ENCODE assay signal across 8 cellular contexts in the genomic region with DNA sequence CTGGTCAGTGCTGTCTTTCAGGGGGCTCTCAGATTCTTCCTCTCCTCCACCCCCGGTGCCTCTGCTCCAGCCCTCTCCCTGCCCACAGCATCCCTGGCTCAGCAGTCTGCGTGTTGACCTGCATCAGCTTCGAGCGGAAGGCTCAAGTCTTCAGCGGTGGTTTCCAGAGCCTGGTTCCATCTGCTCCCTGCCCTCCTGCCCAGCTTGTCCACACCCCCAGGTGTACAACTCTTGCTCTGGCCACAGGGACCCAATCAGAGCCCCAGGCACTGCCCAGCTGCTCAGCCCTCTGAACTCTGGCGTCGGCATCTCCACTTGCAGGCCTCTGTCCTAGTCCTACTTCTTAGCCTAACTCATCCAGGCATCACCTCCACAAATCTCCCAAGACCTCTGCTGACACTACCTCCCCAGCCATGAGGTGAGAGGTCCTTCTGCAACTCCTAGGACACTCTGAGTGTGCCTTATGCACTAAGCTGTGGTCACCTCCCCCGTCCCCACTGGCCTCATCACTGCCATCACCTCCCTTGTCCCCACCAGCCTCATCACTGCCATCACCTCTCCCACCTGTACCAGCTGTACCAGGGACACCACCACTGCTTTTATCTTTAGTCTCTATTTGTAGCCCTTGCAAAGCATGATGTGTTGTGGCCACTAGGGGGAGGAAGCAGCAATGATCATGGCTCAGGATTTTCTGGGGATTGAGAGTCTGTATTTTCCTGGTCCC.
DNase-seq lines count a peak whose midpoint lies in the region; ATAC-seq lines count a peak whose summit lies in the region.

No MANE protein-coding gene starts in this region.

- H3K36me3 Mint-ChIP-seq in activated CD8-positive, alpha-beta T cell treated with anti-CD3 and anti-CD28 coated beads, Interleukin-2, amount 10 ng/mL, durations not matched to agents 7 days and 5 days (ENCODE audit: low read depth), result no peaks in the 10 kb centered on the region

- peak; percentile 63 for ATAC-seq in GM18868 (IDR thresholded peaks at IDR 0.05; ENCODE audit: unreplicated experiment)
- peak; percentile 58 for ATAC-seq in activated CD8-positive, alpha-beta T cell treated with anti-CD3 and anti-CD28 coated beads, Interleukin-2, amount 10 ng/mL, durations not matched to agents 7 days and 5 days
- no peak for ATAC-seq in HG02798 (IDR thresholded peaks at IDR 0.05; ENCODE audit: poor library complexity, unreplicated experiment)

- no peaks in the 10 kb centered on the region for H3K4me1 Mint-ChIP-seq in activated CD8-positive, alpha-beta T cell treated with anti-CD3 and anti-CD28 coated beads, Interleukin-2, amount 10 ng/mL, durations not matched to agents 7 days and 5 days (ENCODE audit: low read depth)

- CTCF ChIA-PET in activated CD8-positive, alpha-beta T cell treated with anti-CD3 and anti-CD28 coated beads, Interleukin-2, amount 10 ng/mL, durations not matched to agents 7 days and 5 days (lab: Charles Lee), result interaction anchor here (0.7 to 4.6 kb wide), 15 partner anchors 10 to 582 kb away, joined by 3 to 42 read pairs (median 4); partner anchors contain the start of gene EDAR

- POLR2A ChIA-PET in activated CD8-positive, alpha-beta T cell treated with anti-CD3 and anti-CD28 coated beads, Interleukin-2, amount 10 ng/mL, durations not matched to agents 7 days and 5 days (lab: Charles Lee), result no interaction called here

- H3K4me3 Mint-ChIP-seq in activated CD8-positive, alpha-beta T cell treated with anti-CD3 and anti-CD28 coated beads, Interleukin-2, amount 10 ng/mL, durations not matched to agents 7 days and 5 days, result no peak overlapping the region

- H3K27me3 Mint-ChIP-seq in activated CD8-positive, alpha-beta T cell treated with anti-CD3 and anti-CD28 coated beads, Interleukin-2, amount 10 ng/mL, durations not matched to agents 7 days and 5 days (ENCODE audit: low read depth), result no peaks in the 10 kb centered on the region

- H3K27ac Mint-ChIP-seq in activated CD8-positive, alpha-beta T cell treated with anti-CD3 and anti-CD28 coated beads, Interleukin-2, amount 10 ng/mL, durations not matched to agents 7 days and 5 days, result no peak overlapping the region

- peak; percentile 69 for DNase-seq in Ammon's horn (ENCODE audit: low spot score)
- peak; percentile 36 for DNase-seq in NCI-H2196 treated with DMSO at 0.1 percent for 48 hours (lab: John Stamatoyannopoulos, UW; ENCODE audit: unreplicated experiment)
- DNase-seq in activated CD8-positive, alpha-beta T cell treated with anti-CD3 and anti-CD28 coated beads, Interleukin-2, amount 10 ng/mL, durations not matched to agents 7 days and 5 days, result peak; percentile 49
- peak; percentile 29 for DNase-seq in fibroblast of the conjunctiva (ENCODE audit: low read depth)
- DNase-seq in non-pigmented ciliary epithelial cell (ENCODE audit: low read depth), result peak; percentile 18
- DNase-seq in NK-92 treated with Interleukin-12 subunit alpha and Interleukin-12 subunit beta, amount 100 ng/mL, for 24 hours (lab: John Stamatoyannopoulos, UW), result no peak

- H3K9me3 Mint-ChIP-seq in activated CD8-positive, alpha-beta T cell treated with anti-CD3 and anti-CD28 coated beads, Interleukin-2, amount 10 ng/mL, durations not matched to agents 7 days and 5 days (ENCODE audit: insufficient read depth), result no peaks in the 10 kb centered on the region
